Comparison of ENCODE assay signal across 19 cellular contexts in the genomic region with DNA sequence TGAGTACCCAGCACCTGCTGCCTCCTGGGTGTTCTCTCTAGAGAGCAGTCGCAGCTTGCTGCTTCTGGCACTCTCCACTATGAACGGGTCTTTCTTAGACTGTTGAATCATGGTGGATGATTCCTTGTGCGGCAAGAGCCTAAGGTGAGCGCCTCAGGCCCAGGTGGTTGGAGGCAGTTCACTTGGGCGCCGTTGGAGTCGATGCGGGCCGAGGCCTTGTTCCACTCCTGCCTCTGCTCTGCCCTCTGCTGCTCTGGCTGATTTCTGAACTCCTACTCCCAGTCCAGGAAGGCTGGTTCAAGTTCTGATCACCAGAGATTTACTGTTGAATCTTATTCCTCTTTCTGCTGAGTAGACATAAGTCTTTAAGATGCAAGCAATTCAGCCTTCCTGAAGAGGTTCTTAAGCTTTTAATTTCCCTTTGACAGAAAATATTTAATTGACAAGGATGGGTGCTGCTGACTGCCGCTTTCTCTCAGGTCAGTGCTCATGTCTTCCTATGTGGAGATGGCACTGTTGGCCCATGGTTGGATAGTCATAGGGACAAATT. TPM values are rescaled to one million over a fixed set of nuclear protein-coding genes. Genes with fewer than 3 reads are reported as not detected.
DNase-seq lines count a peak whose midpoint lies in the region; ATAC-seq and TF ChIP-seq lines count a peak whose summit lies in the region.
"Had no signal": no experiment of that assay in that cellular context is flagged by ENCODE, and none has a peak within 500 bp of the region (broad histone marks: within the 10 kb centered on the region; RNA-seq: fewer than 3 reads in every experiment).

No MANE protein-coding gene starts in this region.

- no peaks in the 10 kb centered on the region for H3K9me3 Mint-ChIP-seq in T-cell
- H3K9me3 Mint-ChIP-seq: CD8-positive, alpha-beta memory T cell had no signal

- H3K9me3 ChIP-seq in WERI-Rb-1 (ENCODE audit: severe bottlenecking) = no peaks in the 10 kb centered on the region
- no peaks in the 10 kb centered on the region for H3K9me3 ChIP-seq in sigmoid colon
- H3K9me3 ChIP-seq: BLaER1 treated with 17β-estradiol and CSF1 and Interleukin-3, amounts not matched to agents 10 nM and 100 nM; HAP-1 had no signal

- H3K4me1 ChIP-seq in sigmoid colon = no peaks in the 10 kb centered on the region
- H3K4me1 ChIP-seq: HAP-1 had no signal

- H3K4me3 ChIP-seq in WERI-Rb-1 (ENCODE audit: low read depth, low read length) = no peak overlapping the region
- H3K4me3 ChIP-seq in dorsolateral prefrontal cortex = no peak overlapping the region
- no peak overlapping the region for H3K4me3 ChIP-seq in sigmoid colon
- H3K4me3 ChIP-seq: BLaER1 treated with 17β-estradiol and CSF1 and Interleukin-3, amounts not matched to agents 10 nM and 100 nM; HAP-1 had no signal

- no peaks in the 10 kb centered on the region for H3K27me3 Mint-ChIP-seq in T-cell
- H3K27me3 Mint-ChIP-seq: CD8-positive, alpha-beta memory T cell had no signal

- no peak for TF ChIP-seq POLR2A in sigmoid colon (IDR thresholded peaks at IDR 0.05)

- H3K4me1 Mint-ChIP-seq in T-cell = peaks cover 0 to 2% (median 0%) of the 10 kb centered on the region in 3 donors
- H3K4me1 Mint-ChIP-seq: CD8-positive, alpha-beta memory T cell had no signal

- H3K27ac Mint-ChIP-seq in T-cell = no peak overlapping the region

- CTCF ChIA-PET in T-cell (lab: Charles Lee) = no interaction called here

- POLR2A ChIA-PET in T-cell (lab: Charles Lee) = no interaction called here

- ATAC-seq in T-cell (replicated peaks in 1 of 4) = no peak

- intact Hi-C loops in dorsolateral prefrontal cortex (cut with DNase I) (loop anchor here in 1 of 2 donors (10.0 kb wide), 1 partner anchor 274 kb away; no protein-coding TSS in a partner anchor), sigmoid colon (cut with DNase I) (no loop called here)

- no peak for TF ChIP-seq CTCF in WERI-Rb-1 (IDR thresholded peaks at IDR 0.05; ENCODE audit: low read depth, low read length)
- TF ChIP-seq CTCF in dorsolateral prefrontal cortex (IDR thresholded peaks at IDR 0.05 in 54 of 56, conservative IDR thresholded peaks at IDR 0.05 in 2 of 56; ENCODE audit: low read depth in 1 of 56, partially characterized antibody in 56 of 56) = no peak
- TF ChIP-seq CTCF in sigmoid colon (IDR thresholded peaks at IDR 0.05) = no peak

- 94 to 97% methylated on average over 10 of the region's 10 CpGs for WGBS in sigmoid colon, 2 donors

- H3K36me3 ChIP-seq in WERI-Rb-1 (peaks cover 79% of the 10 kb centered on the region), sigmoid colon (peaks cover 29 to 76% (median 55%) of the 10 kb centered on the region in 4 donors)

- DNase-seq in activated CD8-positive, alpha-beta memory T cell treated with anti-CD3 and anti-CD28 coated beads, Interleukin-2, amount 50 U/mL, for 4 hours = peak; percentile 3
- no peak for DNase-seq in activated CD8-positive, alpha-beta memory T cell treated with anti-CD3 and anti-CD28 coated beads for 24 hours
- DNase-seq in WERI-Rb-1 = peak; percentile 17
- peak in 2 of 10 donors; percentile 5 to 13 for DNase-seq in dorsolateral prefrontal cortex
- peak; percentile 36 for DNase-seq in sigmoid colon
- DNase-seq in T-cell = no peak
- DNase-seq in activated CD4-positive, alpha-beta T cell treated with anti-CD3 and anti-CD28 coated beads, Interleukin-2, amount 50 U/mL, for 48 hours = no peak
- DNase-seq in activated CD4-positive, alpha-beta T cell treated with anti-CD3 and anti-CD28 coated beads, Interleukin-2, amount 50 U/mL, for 4 hours = no peak
- DNase-seq: DMS79 treated with DMSO at 0.1 percent for 48 hours, KBM-7, NCI-H1417 treated with DMSO at 0.1 percent for 48 hours, NCI-H2029 treated with DMSO at 0.1 percent for 48 hours, NCI-H510A treated with DMSO at 0.1 percent for 48 hours had no signal

- no peaks in the 10 kb centered on the region for H3K27me3 ChIP-seq in WERI-Rb-1 (ENCODE audit: insufficient read depth, low read depth, severe bottlenecking)
- no peaks in the 10 kb centered on the region for H3K27me3 ChIP-seq in dorsolateral prefrontal cortex
- no peaks in the 10 kb centered on the region for H3K27me3 ChIP-seq in sigmoid colon
- H3K27me3 ChIP-seq: BLaER1 treated with 17β-estradiol and CSF1 and Interleukin-3, amounts not matched to agents 10 nM and 100 nM had no signal

- H3K27ac ChIP-seq in WERI-Rb-1 (no peak overlapping the region), dorsolateral prefrontal cortex (peak overlapping the region in 38 of 59 donors; percentile 11 to 84 (median 73)), sigmoid colon (no peak overlapping the region)
- H3K27ac ChIP-seq: BLaER1 treated with 17β-estradiol and CSF1 and Interleukin-3, amounts not matched to agents 10 nM and 100 nM had no signal

- TF ChIP-seq EP300 in sigmoid colon (IDR thresholded peaks at IDR 0.05) = no peak

- no peak overlapping the region for H3K4me3 Mint-ChIP-seq in T-cell

- peaks cover 36% of the 10 kb centered on the region for H3K36me3 Mint-ChIP-seq in T-cell

RNA-seq across cellular contexts. Expression of a gene that starts 10.4 kb away (rescaled TPM):
- total RNA-seq in dorsolateral prefrontal cortex (10 to 100 TPM; 51.6 to 96.6 (median 65.9) TPM), sigmoid colon (10 to 100 TPM; 39.2 to 50.1 (median 44.5) TPM), T-cell (10 to 100 TPM; 55.1 to 74.3 (median 60.2) TPM)
- 10 to 100 TPM; 63.1 to 95.5 (median 73.3) TPM for polyA plus RNA-seq in sigmoid colon

RNA-seq across cellular contexts. Expression of a gene that starts 22.0 kb away (rescaled TPM):
- total RNA-seq in dorsolateral prefrontal cortex (1 to 10 TPM; 1.4 to 8.9 (median 4.0) TPM), sigmoid colon (1 to 10 TPM in 2 of 4 donors, under 1 TPM in 1, not detected in 1; 0.27 to 1.8 (median 1.4) TPM), T-cell (under 1 TPM in 4 of 5 donors, not detected in 1; 0.28 to 0.82 (median 0.43) TPM)
- under 1 TPM in 2 of 3 donors, not detected in 1; 0.32 to 0.60 TPM for polyA plus RNA-seq in sigmoid colon
- total RNA-seq: A172, G401, HT1080 had no signal

Comparison
In these comparisons a context has a peak if more than half of its experiments do, and no peak if none do; other contexts are left out.
1. DNase-seq: peak in activated CD8-positive, alpha-beta memory T cell treated with anti-CD3 and anti-CD28 coated beads, Interleukin-2, amount 50 U/mL, for 4 hours (single experiment), WERI-Rb-1 (single experiment) and sigmoid colon (single experiment); none in activated CD8-positive, alpha-beta memory T cell treated with anti-CD3 and anti-CD28 coated beads for 24 hours (single experiment), T-cell (0 of 34), activated CD4-positive, alpha-beta T cell treated with anti-CD3 and anti-CD28 coated beads, Interleukin-2, amount 50 U/mL, for 48 hours (0 of 2) and activated CD4-positive, alpha-beta T cell treated with anti-CD3 and anti-CD28 coated beads, Interleukin-2, amount 50 U/mL, for 4 hours (0 of 2).
2. H3K27ac ChIP-seq: peak in dorsolateral prefrontal cortex (38 of 59); none in WERI-Rb-1 (single experiment) and sigmoid colon (0 of 4).